Comparison of ENCODE assay signal across 24 cellular contexts in the genomic region with DNA sequence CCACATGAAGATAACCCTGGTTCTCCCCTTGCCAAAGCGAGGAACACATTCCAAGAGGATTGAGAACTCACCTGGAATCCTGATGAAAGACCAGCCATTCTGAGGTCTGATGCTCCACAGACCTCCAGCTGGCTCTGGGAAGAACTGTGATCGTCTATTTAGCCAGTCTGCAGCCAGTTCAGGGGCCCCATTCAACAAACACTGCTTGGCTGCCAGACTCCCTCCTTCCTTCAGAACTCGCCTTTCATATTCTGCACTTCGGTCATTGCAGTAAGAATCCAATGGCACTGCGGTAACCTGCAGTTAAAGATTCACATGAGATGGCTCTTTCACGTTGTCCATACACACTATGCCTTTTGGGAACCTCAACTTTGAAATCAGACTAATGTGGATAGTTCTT.
DNase-seq lines count a peak whose midpoint lies in the region; ATAC-seq, FAIRE-seq and TF ChIP-seq lines count a peak whose summit lies in the region.
"Had no signal": no experiment of that assay in that cellular context is flagged by ENCODE, and none has a peak within 500 bp of the region (broad histone marks: within the 10 kb centered on the region; RNA-seq: fewer than 3 reads in every experiment).

No MANE protein-coding gene starts in this region.

- H3K4me1 Mint-ChIP-seq in endothelial cell (ENCODE audit: unreplicated experiment), result peaks cover 63% of the 10 kb centered on the region
- H3K4me1 Mint-ChIP-seq in activated CD8-positive, alpha-beta T cell treated with anti-CD3 and anti-CD28 coated beads for 36 hours (ENCODE audit: low read depth), result no peaks in the 10 kb centered on the region
- H3K4me1 Mint-ChIP-seq: GM23338, H9 had no signal

- in situ Hi-C loops in HepG2 (cut with HindIII; ENCODE audit: extremely low pct_ligation_motif_present, low pct_unique_long_range_greater_than_20kb), result loop anchor here (5.0 kb wide), 1 partner anchor 114 kb away; no protein-coding TSS in a partner anchor

- H2AFZ ChIP-seq in HepG2 (ENCODE audit: low read length), result no peak overlapping the region
- H2AFZ ChIP-seq: GM23338 had no signal

- TF ChIP-seq RAD21 in HepG2 (CRISPR knock-in tag; IDR thresholded peaks at IDR 0.05), result no peak

- peak overlapping the region; percentile 95 for H3K27ac Mint-ChIP-seq in endothelial cell (ENCODE audit: unreplicated experiment)
- H3K27ac Mint-ChIP-seq in activated CD8-positive, alpha-beta T cell treated with anti-CD3 and anti-CD28 coated beads for 36 hours, result no peak overlapping the region
- H3K27ac Mint-ChIP-seq: B cell; CD8-positive, alpha-beta T cell; GM23338; H9 had no signal

- no peaks in the 10 kb centered on the region for H3K27me3 ChIP-seq in HepG2 (ENCODE audit: control insufficient read depth in 1 of 2, insufficient read depth in 2 of 2, low read length in 2 of 2)
- no peaks in the 10 kb centered on the region for H3K27me3 ChIP-seq in right lobe of liver
- H3K27me3 ChIP-seq: BLaER1 had no signal

- CTCF ChIA-PET in HepG2 (lab: Yijun Ruan, JAX; ENCODE audit: low intra/inter-chr PET ratio, low total read pairs), result interaction anchor here (1.0 to 3.7 kb wide), 2 partner anchors 79 to 116 kb away, joined by 3 to 44 read pairs; no protein-coding TSS in a partner anchor
- CTCF ChIA-PET in activated CD8-positive, alpha-beta T cell treated with anti-CD3 and anti-CD28 coated beads for 36 hours (lab: Charles Lee), result interaction anchor here (1.2 to 9.5 kb wide), 6 partner anchors 50 to 163 kb away, joined by 3 to 126 read pairs (median 4); partner anchors contain the start of gene VPS18

- peaks cover 16 to 48% of the 10 kb centered on the region in 2 experiments for H3K36me3 ChIP-seq in HepG2 (replicated peaks in 1 of 2; ENCODE audit: control insufficient read depth in 1 of 2, insufficient read depth in 2 of 2, low read length in 2 of 2)
- peaks cover 0 to 67% (median 6%) of the 10 kb centered on the region in 4 donors for H3K36me3 ChIP-seq in right lobe of liver

- intact Hi-C loops in HepG2 (cut with micrococcal nuclease; ENCODE audit: unreplicated experiment), result loop anchor here (1.0 to 10.0 kb wide), 2 partner anchors 115 to 164 kb away; no protein-coding TSS in a partner anchor
- intact Hi-C loops in right lobe of liver (cut with DNase I), result no loop called here
- intact Hi-C loops in activated CD8-positive, alpha-beta T cell treated with anti-CD3 and anti-CD28 coated beads for 36 hours (cut with micrococcal nuclease), result loop anchor here (10.0 kb wide), 1 partner anchor 116 kb away; no protein-coding TSS in a partner anchor

- no peak for TF ChIP-seq POLR2A in HepG2 (IDR thresholded peaks at IDR 0.05; ENCODE audit: insufficient read depth in 1 of 2, low read depth in 2 of 2, low read length in 2 of 2)
- TF ChIP-seq POLR2A in right lobe of liver (IDR thresholded peaks at IDR 0.05), result no peak

- WGBS in HepG2 (ENCODE audit: low lambda C conversion rate), result 14% methylated on average over 6 of the region's 6 CpGs
- 81% methylated on average over 4 of the region's 6 CpGs for WGBS in right lobe of liver (ENCODE audit: insufficient coverage, low coverage, low lambda C conversion rate, missing lambda C conversion rate)

- no peak overlapping the region; a peak in 1 of 6 replicates for H3K4me3 ChIP-seq in HepG2 (replicated peaks in 1 of 3; ENCODE audit: insufficient read depth in 1 of 3, low read depth in 2 of 3, low read length in 3 of 3)
- H3K4me3 ChIP-seq in right lobe of liver, result no peak overlapping the region
- H3K4me3 ChIP-seq: BLaER1, GM12878, GM23338 had no signal

- peak; percentile 95 for FAIRE-seq in HepG2 (lab: Jason Lieb, UNC)
- FAIRE-seq: A204.1, GM12878, GM18507 had no signal

- no TSS peak for BruUV-seq in HepG2 (replicated peaks; lab: Mats Ljungman, UMichigan)

- H3K9me3 ChIP-seq in HepG2 (ENCODE audit: low read length), result no peaks in the 10 kb centered on the region
- H3K9me3 ChIP-seq in right lobe of liver, result no peaks in the 10 kb centered on the region
- H3K9me3 ChIP-seq: BLaER1, Caco-2 had no signal

- peaks cover 5% of the 10 kb centered on the region for H3K27me3 Mint-ChIP-seq in endothelial cell (ENCODE audit: unreplicated experiment)
- no peaks in the 10 kb centered on the region for H3K27me3 Mint-ChIP-seq in activated CD8-positive, alpha-beta T cell treated with anti-CD3 and anti-CD28 coated beads for 36 hours
- H3K27me3 Mint-ChIP-seq: B cell; CD4-positive, CD25-positive, alpha-beta regulatory T cell had no signal

- no peak for TF ChIP-seq CTCF in HepG2 (CRISPR knock-in tag; IDR thresholded peaks at IDR 0.05)
- no peak for TF ChIP-seq CTCF in right lobe of liver (IDR thresholded peaks at IDR 0.05)
- no peak for TF ChIP-seq CTCF in endothelial cell (IDR thresholded peaks at IDR 0.05; ENCODE audit: unreplicated experiment)
- no peak for TF ChIP-seq CTCF in omental fat pad (IDR thresholded peaks at IDR 0.05)
- no peak for TF ChIP-seq CTCF in activated CD8-positive, alpha-beta T cell treated with anti-CD3 and anti-CD28 coated beads for 36 hours (IDR thresholded peaks at IDR 0.05)

- H3K4me3 Mint-ChIP-seq in endothelial cell (ENCODE audit: unreplicated experiment), result peak overlapping the region; percentile 80
- H3K4me3 Mint-ChIP-seq in activated CD8-positive, alpha-beta T cell treated with anti-CD3 and anti-CD28 coated beads for 36 hours, result no peak overlapping the region
- H3K4me3 Mint-ChIP-seq: B cell; CD8-positive, alpha-beta T cell; GM23338; H9 had no signal

- DNase-seq in HepG2 (ENCODE audit: low spot score), result peak; percentile 72
- DNase-seq in right lobe of liver, result no peak
- DNase-seq in endothelial cell (ENCODE audit: low spot score), result no peak
- DNase-seq in pons (ENCODE audit: low spot score), result peak; percentile 12
- DNase-seq in omental fat pad (ENCODE audit: low spot score), result no peak
- no peak for DNase-seq in cerebellar nuclear complex (lab: John Stamatoyannopoulos, UW)
- no peak for DNase-seq in activated CD8-positive, alpha-beta T cell treated with anti-CD3 and anti-CD28 coated beads for 36 hours
- DNase-seq: Caco-2; CD4-positive, CD25-positive, alpha-beta regulatory T cell; CD8-positive, alpha-beta T cell; DMS153; DND-41; GDM1; H9 had no signal

- H3K4me2 ChIP-seq in HepG2 (ENCODE audit: low read depth, low read length), result peak overlapping the region; percentile 23; the same call in 1 of the 2 replicates
- H3K4me2 ChIP-seq: BLaER1, GM23338 had no signal

- H3K4me1 ChIP-seq in HepG2 (ENCODE audit: insufficient read depth, low read length), result peaks cover 34% of the 10 kb centered on the region
- peaks cover 0 to 5% (median 0%) of the 10 kb centered on the region in 4 donors for H3K4me1 ChIP-seq in right lobe of liver

- no peaks in the 10 kb centered on the region for H4K20me1 ChIP-seq in HepG2 (ENCODE audit: insufficient read depth, low read length)

- no peaks in the 10 kb centered on the region for H3K79me2 ChIP-seq in HepG2 (ENCODE audit: insufficient read depth, low read length)

- peaks cover 4% of the 10 kb centered on the region for H3K36me3 Mint-ChIP-seq in endothelial cell (ENCODE audit: low read depth, unreplicated experiment)
- H3K36me3 Mint-ChIP-seq in activated CD8-positive, alpha-beta T cell treated with anti-CD3 and anti-CD28 coated beads for 36 hours (ENCODE audit: low read depth), result peaks cover 13% of the 10 kb centered on the region

- no peak overlapping the region; the same call in 1 of the 2 replicates for H3K9ac ChIP-seq in HepG2 (ENCODE audit: insufficient read depth, low read depth, low read length)
- H3K9ac ChIP-seq: BLaER1 had no signal

- POLR2A ChIA-PET in HepG2 (lab: Yijun Ruan, JAX), result interaction anchor here (0.5 kb wide), 1 partner anchor 159 kb away, joined by 4 read pairs; no protein-coding TSS in a partner anchor
- POLR2A ChIA-PET in activated CD8-positive, alpha-beta T cell treated with anti-CD3 and anti-CD28 coated beads for 36 hours (lab: Charles Lee), result no interaction called here

- TF ChIP-seq EP300 in HepG2 (IDR thresholded peaks at IDR 0.05; ENCODE audit: low read depth in 2 of 2, low read length in 2 of 2) (peak in 1 of 2 experiments; percentile 84; a peak in 1 of 4 replicates), HepG2 (CRISPR knock-in tag; IDR thresholded peaks at IDR 0.05; ENCODE audit: borderline replicate concordance) (peak; percentile 52; the same call in 1 of the 2 replicates)

- peak; percentile 96 for ATAC-seq in HepG2
- no peak for ATAC-seq in right lobe of liver
- ATAC-seq in HG03196 (IDR thresholded peaks at IDR 0.05; ENCODE audit: unreplicated experiment), result no peak
- no peak for ATAC-seq in omental fat pad (ENCODE audit: low FRiP score)
- no peak for ATAC-seq in activated CD8-positive, alpha-beta T cell treated with anti-CD3 and anti-CD28 coated beads for 36 hours
- ATAC-seq: CD8-positive, alpha-beta T cell; GM12878; GM23338; HCT116 had no signal

- H3K27ac ChIP-seq in HepG2 (ENCODE audit: extremely low read length, insufficient read depth, low read length) (peak overlapping the region; percentile 49), right lobe of liver (no peak overlapping the region)
- H3K27ac ChIP-seq: 22Rv1, BLaER1, C4-2B had no signal

- H3K9me3 Mint-ChIP-seq in endothelial cell (ENCODE audit: unreplicated experiment), result no peaks in the 10 kb centered on the region
- H3K9me3 Mint-ChIP-seq in activated CD8-positive, alpha-beta T cell treated with anti-CD3 and anti-CD28 coated beads for 36 hours, result no peaks in the 10 kb centered on the region
- H3K9me3 Mint-ChIP-seq: CD4-positive, CD25-positive, alpha-beta regulatory T cell; CD8-positive, alpha-beta T cell; GM23338; H9 had no signal

TF ChIP-seq in HepG2, 621 proteins besides CTCF, POLR2A, EP300 and RAD21 (continues in another document):
- TF ChIP-seq NR2C2 (CRISPR knock-in tag; IDR thresholded peaks at IDR 0.05; ENCODE audit: borderline replicate concordance), result no peak
- TF ChIP-seq TFDP2 (CRISPR knock-in tag; IDR thresholded peaks at IDR 0.05), result 0 out of 2 replicates have a peak, but pooled peaks have one; percentile 31
- TF ChIP-seq ZNF124 (CRISPR knock-in tag; IDR thresholded peaks at IDR 0.05), result 0 out of 2 replicates have a peak, but pooled peaks have one; percentile 56
- 0 out of 2 replicates have a peak, but pooled peaks have one; percentile 34 for TF ChIP-seq ZKSCAN8 (CRISPR knock-in tag; IDR thresholded peaks at IDR 0.05; ENCODE audit: borderline replicate concordance)
- TF ChIP-seq SRF (IDR thresholded peaks at IDR 0.05; ENCODE audit: low read depth, low read length), result no peak
- no peak for TF ChIP-seq FOXA1 (IDR thresholded peaks at IDR 0.05)
- 0 out of 2 replicates have a peak, but pooled peaks have one; percentile 42 for TF ChIP-seq FOXA1 (CRISPR knock-in tag; IDR thresholded peaks at IDR 0.05)

Comparison
In these comparisons a context has a peak if more than half of its experiments do, and no peak if none do; other contexts are left out.
1. DNase-seq: peak in HepG2 (single experiment) and pons (single experiment); none in right lobe of liver (0 of 3), endothelial cell (single experiment), omental fat pad (single experiment), cerebellar nuclear complex (0 of 2) and activated CD8-positive, alpha-beta T cell treated with anti-CD3 and anti-CD28 coated beads for 36 hours (single experiment).
2. intact Hi-C loops: an anchor here in HepG2 (1.0 to 10.0 kb wide) and activated CD8-positive, alpha-beta T cell treated with anti-CD3 and anti-CD28 coated beads for 36 hours (10.0 kb wide); none called in right lobe of liver.